Comparison of ENCODE assay signal across 8 cellular contexts in genomic region chr11:73866586-73866996, GRCh38. TPM values are rescaled to one million over a fixed set of nuclear protein-coding genes. Genes with fewer than 3 reads are reported as not detected.
DNase-seq lines count a peak whose midpoint lies in the region; ATAC-seq and TF ChIP-seq lines count a peak whose summit lies in the region.

No MANE protein-coding gene starts in this region.

- H3K4me1 ChIP-seq in CD8-positive, alpha-beta memory T cell (ENCODE audit: insufficient read depth, low read length): no peaks in the 10 kb centered on the region

- DNase-seq in A172 (ENCODE audit: low spot score): peak; percentile 98
- peak; percentile 45 for DNase-seq in HPDE6-E6E7 (ENCODE audit: extremely low spot score)
- DNase-seq in cardiac fibroblast (ENCODE audit: low read depth in 2 of 2): peak; percentile 91 to 97
- DNase-seq in left colon: peak in 1 of 2 donors; percentile 17
- no peak for DNase-seq in KG1 (lab: John Stamatoyannopoulos, UW)
- DNase-seq in NCI-H446 treated with DMSO at 0.1 percent for 48 hours (lab: John Stamatoyannopoulos, UW): no peak
- no peak for DNase-seq in CD8-positive, alpha-beta memory T cell

- ATAC-seq in left colon: peak; percentile 21
- no peak for ATAC-seq in HG03025 (IDR thresholded peaks at IDR 0.05; ENCODE audit: low FRiP score, unreplicated experiment)

- H3K27ac ChIP-seq in CD8-positive, alpha-beta memory T cell (ENCODE audit: low read depth, low read length): no peak overlapping the region

- H3K4me1 Mint-ChIP-seq in CD8-positive, alpha-beta memory T cell: no peaks in the 10 kb centered on the region

- intact Hi-C loops in left colon (cut with DNase I, micrococcal nuclease): no loop called here

- no peak overlapping the region for H3K4me3 Mint-ChIP-seq in CD8-positive, alpha-beta memory T cell

- POLR2A ChIA-PET in CD8-positive, alpha-beta memory T cell (lab: Charles Lee): no interaction called here

- H3K9me3 ChIP-seq in CD8-positive, alpha-beta memory T cell (ENCODE audit: low read length): no peaks in the 10 kb centered on the region

- TF ChIP-seq CTCF in cardiac fibroblast (IDR thresholded peaks at IDR 0.05; ENCODE audit: low read depth, low read length): no peak

- peaks cover 0 to 49% (median 14%) of the 10 kb centered on the region in 3 donors for H3K36me3 Mint-ChIP-seq in CD8-positive, alpha-beta memory T cell

- no peak overlapping the region for H3K27ac Mint-ChIP-seq in CD8-positive, alpha-beta memory T cell

- peaks cover 6% of the 10 kb centered on the region for H3K36me3 ChIP-seq in CD8-positive, alpha-beta memory T cell (ENCODE audit: insufficient read depth, low read length)

- CTCF ChIA-PET in CD8-positive, alpha-beta memory T cell (lab: Charles Lee): no interaction called here

- no peaks in the 10 kb centered on the region for H3K9me3 Mint-ChIP-seq in CD8-positive, alpha-beta memory T cell

- H3K4me3 ChIP-seq in cardiac fibroblast (replicated peaks in 1 of 2; ENCODE audit: low read depth in 2 of 2, low read length in 2 of 2): no peak overlapping the region
- H3K4me3 ChIP-seq in CD8-positive, alpha-beta memory T cell (ENCODE audit: low read length): no peak overlapping the region

- no peaks in the 10 kb centered on the region for H3K27me3 ChIP-seq in CD8-positive, alpha-beta memory T cell (ENCODE audit: insufficient read depth, low read length, poor library complexity, severe bottlenecking)

- no peaks in the 10 kb centered on the region for H3K27me3 Mint-ChIP-seq in CD8-positive, alpha-beta memory T cell

RNA-seq across cellular contexts. Expression of gene COA4, which starts 10.1 kb away (rescaled TPM):
- total RNA-seq in A172 (2014; rRNA removed; shearing (Covaris generic)): 126 and 133 TPM in 2 replicates
- total RNA-seq in left colon: 10 to 100 TPM; 55.9 to 72.5 TPM
- 100 to 1,000 TPM; 106 TPM for total RNA-seq in CD8-positive, alpha-beta memory T cell
- 59.8 TPM for polyA plus RNA-seq in CD8-positive, alpha-beta memory T cell

RNA-seq across cellular contexts. Expression of gene PAAF1, which starts 10.2 kb away (rescaled TPM):
- total RNA-seq in A172 (2014; rRNA removed; shearing (Covaris generic)): 12.7 and 15.1 TPM in 2 replicates
- 10 to 100 TPM; 11.4 to 12.2 TPM for total RNA-seq in left colon
- 10 to 100 TPM; 27.1 to 29.5 TPM for total RNA-seq in CD8-positive, alpha-beta memory T cell
- 18.9 TPM for polyA plus RNA-seq in CD8-positive, alpha-beta memory T cell

Comparison
In these comparisons a context has a peak if more than half of its experiments do, and no peak if none do; other contexts are left out.
1. DNase-seq: peak in A172 (single experiment), HPDE6-E6E7 (single experiment) and cardiac fibroblast (2 of 2); none in KG1 (single experiment), NCI-H446 treated with DMSO at 0.1 percent for 48 hours (single experiment) and CD8-positive, alpha-beta memory T cell (0 of 5).